ENCODE assay signal across 21 cellular contexts in the genomic region with DNA sequence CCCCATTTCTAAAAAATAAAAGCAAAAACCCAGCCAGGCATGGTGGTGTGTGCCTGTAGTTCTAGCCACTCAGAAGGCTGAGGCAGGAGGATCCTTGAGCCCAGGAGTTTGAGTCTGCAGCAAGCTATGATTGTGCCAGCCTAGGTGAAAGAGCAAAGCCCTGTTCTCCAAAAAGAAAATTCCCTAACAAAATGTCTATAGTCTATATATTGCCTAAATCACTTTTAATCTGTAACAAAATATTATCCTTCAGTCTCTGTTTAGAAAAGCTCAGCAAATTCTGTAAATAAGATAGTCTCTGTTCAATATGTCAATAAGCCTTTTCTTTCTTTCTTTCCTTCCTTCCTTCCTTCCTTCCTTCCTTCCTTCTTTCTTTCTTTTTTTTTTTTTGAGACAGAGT.
"Had no signal": no experiment of that assay in that cellular context is flagged by ENCODE, and none has a peak within 500 bp of the region (broad histone marks: within the 10 kb centered on the region; RNA-seq: fewer than 3 reads in every experiment).

No MANE protein-coding gene starts in this region.

- DNase-seq: colonic mucosa; cortex of kidney; effector CD8-positive, alpha-beta T cell; effector memory CD8-positive, alpha-beta T cell; endodermal cell; erythroblast; esophagus squamous epithelium; foreskin fibroblast; head of caudate nucleus; heart right ventricle; hippocampal formation; left cardiac atrium; left lung; left ventricle myocardium superior; lower lobe of right lung; mucosa of descending colon; naive B cell had no signal

- H3K9me3 Mint-ChIP-seq: dendritic cell treated with granulocyte-macrophage colony-stimulating factor and Interleukin-4, amounts not matched to agents 40 ng/mL and 50 ng/mL, for 4 days; effector memory CD8-positive, alpha-beta T cell; endodermal cell; mesothelial cell of epicardium had no signal

- H3K36me3 Mint-ChIP-seq: mesothelial cell of epicardium, naive B cell had no signal

- H3K4me1 Mint-ChIP-seq: naive B cell had no signal

- H3K27ac Mint-ChIP-seq: dendritic cell treated with granulocyte-macrophage colony-stimulating factor and Interleukin-4, amounts not matched to agents 40 ng/mL and 50 ng/mL, for 4 days; effector memory CD8-positive, alpha-beta T cell; endodermal cell; mesothelial cell of epicardium; naive B cell had no signal

- H3K4me3 Mint-ChIP-seq: dendritic cell treated with granulocyte-macrophage colony-stimulating factor and Interleukin-4, amounts not matched to agents 40 ng/mL and 50 ng/mL, for 4 days; effector memory CD8-positive, alpha-beta T cell; endodermal cell; mesothelial cell of epicardium; naive B cell had no signal

- ATAC-seq: effector memory CD8-positive, alpha-beta T cell; esophagus mucosa; gastroesophageal sphincter; heart right ventricle; left cardiac atrium; left ventricle myocardium superior; lower lobe of right lung; mucosa of descending colon had no signal
